ENCODE assay signal across 9 cellular contexts in genomic region chrX:21798677-21799219, GRCh38. TPM values are rescaled to one million over a fixed set of nuclear protein-coding genes. Genes with fewer than 3 reads are reported as not detected.
DNase-seq lines count a peak whose midpoint lies in the region; ATAC-seq, FAIRE-seq and TF ChIP-seq lines count a peak whose summit lies in the region.
"Had no signal": no experiment of that assay in that cellular context is flagged by ENCODE, and none has a peak within 500 bp of the region (broad histone marks: within the 10 kb centered on the region; RNA-seq: fewer than 3 reads in every experiment).

No MANE protein-coding gene starts in this region.

- H3K27ac ChIP-seq in suprapubic skin = no peak overlapping the region

- H3K36me3 ChIP-seq in kidney epithelial cell (ENCODE audit: control insufficient read depth, insufficient read depth, low read length) (no peaks in the 10 kb centered on the region), suprapubic skin (no peaks in the 10 kb centered on the region)

- H3K4me1 Mint-ChIP-seq in activated CD4-positive, alpha-beta T cell treated with anti-CD3 and anti-CD28 coated beads, Interleukin-2, amount 10 ng/mL, durations not matched to agents 7 days and 5 days = no peaks in the 10 kb centered on the region
- no peaks in the 10 kb centered on the region for H3K4me1 Mint-ChIP-seq in stimulated activated naive CD8-positive, alpha-beta T cell treated with anti-CD3 and anti-CD28 coated beads, Interleukin-15, amount 100 ng/mL, for 72 hours
- H3K4me1 Mint-ChIP-seq: activated naive CD4-positive, alpha-beta T cell treated with anti-CD3 and anti-CD28 coated beads, Interleukin-2, amount 10 ng/mL, durations not matched to agents 7 days and 5 days had no signal

- H3K4me3 ChIP-seq in kidney epithelial cell (ENCODE audit: low read depth, low read length) = no peak overlapping the region
- H3K4me3 ChIP-seq in suprapubic skin = no peak overlapping the region

- TF ChIP-seq POLR2A in suprapubic skin (IDR thresholded peaks at IDR 0.05) = no peak

- POLR2A ChIA-PET in activated CD4-positive, alpha-beta T cell treated with anti-CD3 and anti-CD28 coated beads, Interleukin-2, amount 10 ng/mL, durations not matched to agents 7 days and 5 days (lab: Charles Lee) = no interaction called here

- H3K27me3 ChIP-seq in kidney epithelial cell (ENCODE audit: control insufficient read depth, insufficient read depth, low read length) (no peaks in the 10 kb centered on the region), suprapubic skin (no peaks in the 10 kb centered on the region)

- H3K27ac Mint-ChIP-seq in activated CD4-positive, alpha-beta T cell treated with anti-CD3 and anti-CD28 coated beads, Interleukin-2, amount 10 ng/mL, durations not matched to agents 7 days and 5 days = no peak overlapping the region
- H3K27ac Mint-ChIP-seq in stimulated activated naive CD8-positive, alpha-beta T cell treated with anti-CD3 and anti-CD28 coated beads, Interleukin-15, amount 100 ng/mL, for 72 hours = no peak overlapping the region
- H3K27ac Mint-ChIP-seq: activated naive CD4-positive, alpha-beta T cell treated with anti-CD3 and anti-CD28 coated beads, Interleukin-2, amount 10 ng/mL, durations not matched to agents 7 days and 5 days had no signal

- no peak for TF ChIP-seq EP300 in suprapubic skin (IDR thresholded peaks at IDR 0.05)

- FAIRE-seq in RCC 7860 (lab: Jason Lieb, UNC) = peak; percentile 96

- H3K36me3 Mint-ChIP-seq in activated CD4-positive, alpha-beta T cell treated with anti-CD3 and anti-CD28 coated beads, Interleukin-2, amount 10 ng/mL, durations not matched to agents 7 days and 5 days (ENCODE audit: low read depth) = no peaks in the 10 kb centered on the region
- H3K36me3 Mint-ChIP-seq: activated naive CD4-positive, alpha-beta T cell treated with anti-CD3 and anti-CD28 coated beads, Interleukin-2, amount 10 ng/mL, durations not matched to agents 7 days and 5 days had no signal

- ATAC-seq in HG03196 (IDR thresholded peaks at IDR 0.05; ENCODE audit: unreplicated experiment) = peak; percentile 71
- ATAC-seq in stimulated activated naive CD8-positive, alpha-beta T cell treated with anti-CD3 and anti-CD28 coated beads, Interleukin-15, amount 100 ng/mL, for 72 hours = no peak

- WGBS in suprapubic skin = 85% methylated on average over 6 of the region's 6 CpGs

- DNase-seq in DMS 273 treated with DMSO at 0.1 percent for 48 hours (lab: John Stamatoyannopoulos, UW) (peak; percentile 22), RCC 7860 (ENCODE audit: low spot score) (peak; percentile 86), kidney epithelial cell (ENCODE audit: low read depth) (peak; percentile 78), NCI-H1436 treated with DMSO at 0.1 percent for 48 hours (lab: John Stamatoyannopoulos, UW) (no peak), suprapubic skin (ENCODE audit: low spot score in 2 of 2) (no peak)
- no peak for DNase-seq in activated CD4-positive, alpha-beta T cell treated with anti-CD3 and anti-CD28 coated beads, Interleukin-2, amount 10 ng/mL, durations not matched to agents 7 days and 5 days
- no peak for DNase-seq in stimulated activated naive CD8-positive, alpha-beta T cell treated with anti-CD3 and anti-CD28 coated beads, Interleukin-15, amount 100 ng/mL, for 72 hours
- DNase-seq: activated naive CD4-positive, alpha-beta T cell treated with anti-CD3 and anti-CD28 coated beads, Interleukin-2, amount 10 ng/mL, durations not matched to agents 7 days and 5 days had no signal

- H3K27me3 Mint-ChIP-seq in activated CD4-positive, alpha-beta T cell treated with anti-CD3 and anti-CD28 coated beads, Interleukin-2, amount 10 ng/mL, durations not matched to agents 7 days and 5 days = peaks cover 3% of the 10 kb centered on the region
- H3K27me3 Mint-ChIP-seq in stimulated activated naive CD8-positive, alpha-beta T cell treated with anti-CD3 and anti-CD28 coated beads, Interleukin-15, amount 100 ng/mL, for 72 hours = no peaks in the 10 kb centered on the region
- H3K27me3 Mint-ChIP-seq: activated naive CD4-positive, alpha-beta T cell treated with anti-CD3 and anti-CD28 coated beads, Interleukin-2, amount 10 ng/mL, durations not matched to agents 7 days and 5 days had no signal

- TF ChIP-seq CTCF in kidney epithelial cell (IDR thresholded peaks at IDR 0.05; ENCODE audit: insufficient read depth, low read length, poor library complexity, severe bottlenecking) (no peak), suprapubic skin (IDR thresholded peaks at IDR 0.05) (no peak)

- H3K4me1 ChIP-seq in suprapubic skin = no peaks in the 10 kb centered on the region

- H3K9me3 ChIP-seq in suprapubic skin = no peaks in the 10 kb centered on the region

- H3K4me3 Mint-ChIP-seq in activated CD4-positive, alpha-beta T cell treated with anti-CD3 and anti-CD28 coated beads, Interleukin-2, amount 10 ng/mL, durations not matched to agents 7 days and 5 days = no peak overlapping the region
- no peak overlapping the region for H3K4me3 Mint-ChIP-seq in stimulated activated naive CD8-positive, alpha-beta T cell treated with anti-CD3 and anti-CD28 coated beads, Interleukin-15, amount 100 ng/mL, for 72 hours
- H3K4me3 Mint-ChIP-seq: activated naive CD4-positive, alpha-beta T cell treated with anti-CD3 and anti-CD28 coated beads, Interleukin-2, amount 10 ng/mL, durations not matched to agents 7 days and 5 days had no signal

- no peaks in the 10 kb centered on the region for H3K9me3 Mint-ChIP-seq in activated CD4-positive, alpha-beta T cell treated with anti-CD3 and anti-CD28 coated beads, Interleukin-2, amount 10 ng/mL, durations not matched to agents 7 days and 5 days
- no peaks in the 10 kb centered on the region for H3K9me3 Mint-ChIP-seq in stimulated activated naive CD8-positive, alpha-beta T cell treated with anti-CD3 and anti-CD28 coated beads, Interleukin-15, amount 100 ng/mL, for 72 hours
- H3K9me3 Mint-ChIP-seq: activated naive CD4-positive, alpha-beta T cell treated with anti-CD3 and anti-CD28 coated beads, Interleukin-2, amount 10 ng/mL, durations not matched to agents 7 days and 5 days had no signal

- CTCF ChIA-PET in activated CD4-positive, alpha-beta T cell treated with anti-CD3 and anti-CD28 coated beads, Interleukin-2, amount 10 ng/mL, durations not matched to agents 7 days and 5 days (lab: Charles Lee) = no interaction called here

RNA-seq across cellular contexts. Expression of gene MBTPS2, which starts 40.7 kb away (rescaled TPM):
- 13.3 and 15.1 TPM in 2 replicates for total RNA-seq in kidney epithelial cell
- total RNA-seq in activated CD4-positive, alpha-beta T cell treated with anti-CD3 and anti-CD28 coated beads, Interleukin-2, amount 10 ng/mL, durations not matched to agents 7 days and 5 days = 1 to 10 TPM; 8.3 to 8.4 TPM
- total RNA-seq in suprapubic skin = 1 to 10 TPM; 4.5 to 8.7 (median 5.7) TPM

RNA-seq across cellular contexts. Expression of gene SMPX, which starts 40.8 kb away (rescaled TPM):
- not detected in 2 replicates for total RNA-seq in kidney epithelial cell
- not detected for total RNA-seq in activated CD4-positive, alpha-beta T cell treated with anti-CD3 and anti-CD28 coated beads, Interleukin-2, amount 10 ng/mL, durations not matched to agents 7 days and 5 days
- total RNA-seq in suprapubic skin = not detected

RNA-seq across cellular contexts. Expression of gene YY2, which starts 57.0 kb away (rescaled TPM):
- 1.7 and 1.8 TPM in 2 replicates for total RNA-seq in kidney epithelial cell
- 1 to 10 TPM; 1.5 to 2.0 TPM for total RNA-seq in activated CD4-positive, alpha-beta T cell treated with anti-CD3 and anti-CD28 coated beads, Interleukin-2, amount 10 ng/mL, durations not matched to agents 7 days and 5 days
- 1 to 10 TPM in 3 of 4 donors, under 1 TPM in 1; 0.83 to 4.5 (median 3.5) TPM for total RNA-seq in suprapubic skin

Comparison
In these comparisons a context has a peak if more than half of its experiments do, and no peak if none do; other contexts are left out.
1. DNase-seq: peak in DMS 273 treated with DMSO at 0.1 percent for 48 hours (single experiment), RCC 7860 (single experiment) and kidney epithelial cell (single experiment); none in activated CD4-positive, alpha-beta T cell treated with anti-CD3 and anti-CD28 coated beads, Interleukin-2, amount 10 ng/mL, durations not matched to agents 7 days and 5 days (single experiment), NCI-H1436 treated with DMSO at 0.1 percent for 48 hours (single experiment), suprapubic skin (0 of 2) and stimulated activated naive CD8-positive, alpha-beta T cell treated with anti-CD3 and anti-CD28 coated beads, Interleukin-15, amount 100 ng/mL, for 72 hours (0 of 2).